In genomic region chr22:48303360-48303725, GRCh38 we compare ENCODE assay signal across 7 cellular contexts.
"Had no signal": no experiment of that assay in that cellular context is flagged by ENCODE, and none has a peak within 500 bp of the region (broad histone marks: within the 10 kb centered on the region; RNA-seq: fewer than 3 reads in every experiment).

No MANE protein-coding gene starts in this region.

- ATAC-seq: HepG2, K562 had no signal

- FAIRE-seq: HepG2, HTR-8/SVneo, K562 had no signal

- H3K4me3 ChIP-seq: K562 had no signal

- H3K27ac ChIP-seq: HL-60 had no signal

- DNase-seq: IMR-90, KBM-7, KG1 had no signal
